17 cellular contexts compared by ENCODE assay signal in genomic region chr2:138298900-138299299, GRCh38.
DNase-seq lines count a peak whose midpoint lies in the region; ATAC-seq and TF ChIP-seq lines count a peak whose summit lies in the region.
"Had no signal": no experiment of that assay in that cellular context is flagged by ENCODE, and none has a peak within 500 bp of the region (broad histone marks: within the 10 kb centered on the region; RNA-seq: fewer than 3 reads in every experiment).

No MANE protein-coding gene starts in this region.

- DNase-seq in heart left ventricle (no peak), T-helper 1 cell (no peak), kidney tubule cell (ENCODE audit: low spot score) (no peak)
- DNase-seq: activated CD8-positive, alpha-beta memory T cell treated with anti-CD3 and anti-CD28 coated beads, Interleukin-2, amount 50 U/mL, for 4 hours; CD8-positive, alpha-beta T cell; GF-D8; NCI-H187 treated with DMSO at 0.1 percent for 48 hours; stimulated activated CD4-positive, alpha-beta T cell treated with anti-CD3 and anti-CD28 coated beads, Interleukin-2, amount 100 ng/mL, for 24 hours; WERI-Rb-1 had no signal

- no peaks in the 10 kb centered on the region for H3K36me3 ChIP-seq in heart left ventricle
- H3K36me3 ChIP-seq: HAP-1, WERI-Rb-1 had no signal

- 92 to 98% (median 94%) methylated on average over 3 of the region's 3 CpGs for WGBS in heart left ventricle, 4 donors

- H3K4me1 ChIP-seq in heart left ventricle = no peaks in the 10 kb centered on the region

- no peak for TF ChIP-seq CTCF in heart left ventricle (IDR thresholded peaks at IDR 0.05)

- H3K4me3 ChIP-seq in heart left ventricle = no peak overlapping the region
- H3K4me3 ChIP-seq: HAP-1 had no signal

- no peaks in the 10 kb centered on the region for H3K27me3 Mint-ChIP-seq in stimulated activated memory B cell treated with anti-CD40 and anti-IgM and Interleukin-4, amounts not matched to agents 10 μg/mL and 1 μg/mL and 100 μg/mL, for 72 hours
- H3K27me3 Mint-ChIP-seq: progenitor cell of endocrine pancreas; stimulated activated naive CD8-positive, alpha-beta T cell treated with anti-CD3 and anti-CD28 coated beads, Interleukin-15, Interleukin-2, amounts not matched to agents 100 ng/mL and 50 ng/mL, for 24 hours had no signal

- H3K9me3 ChIP-seq in heart left ventricle = no peaks in the 10 kb centered on the region
- H3K9me3 ChIP-seq: HAP-1 had no signal

- peak; percentile 80 for ATAC-seq in GM18907 (IDR thresholded peaks at IDR 0.05; ENCODE audit: unreplicated experiment)
- peak; percentile 64 for ATAC-seq in GM21619 (IDR thresholded peaks at IDR 0.05; ENCODE audit: unreplicated experiment)
- peak; percentile 75 for ATAC-seq in HG03064 (IDR thresholded peaks at IDR 0.05; ENCODE audit: low read depth, unreplicated experiment)
- ATAC-seq in stimulated activated memory B cell treated with anti-CD40 and anti-IgM and Interleukin-4, amounts not matched to agents 10 μg/mL and 1 μg/mL and 100 μg/mL, for 72 hours = no peak
- ATAC-seq in heart left ventricle = no peak
- ATAC-seq: CD8-positive, alpha-beta T cell had no signal

- intact Hi-C loops in heart left ventricle (cut with DNase I) = no loop called here

- peaks cover 15% of the 10 kb centered on the region for H3K4me1 Mint-ChIP-seq in stimulated activated memory B cell treated with anti-CD40 and anti-IgM and Interleukin-4, amounts not matched to agents 10 μg/mL and 1 μg/mL and 100 μg/mL, for 72 hours

- no peaks in the 10 kb centered on the region for H3K9me3 Mint-ChIP-seq in stimulated activated memory B cell treated with anti-CD40 and anti-IgM and Interleukin-4, amounts not matched to agents 10 μg/mL and 1 μg/mL and 100 μg/mL, for 72 hours
- H3K9me3 Mint-ChIP-seq: CD8-positive, alpha-beta T cell had no signal

- no peak for TF ChIP-seq POLR2A in heart left ventricle (IDR thresholded peaks at IDR 0.05)

- no peaks in the 10 kb centered on the region for H3K27me3 ChIP-seq in heart left ventricle

- no peaks in the 10 kb centered on the region for H3K36me3 Mint-ChIP-seq in stimulated activated memory B cell treated with anti-CD40 and anti-IgM and Interleukin-4, amounts not matched to agents 10 μg/mL and 1 μg/mL and 100 μg/mL, for 72 hours
- H3K36me3 Mint-ChIP-seq: CD8-positive, alpha-beta T cell had no signal

- H3K4me3 Mint-ChIP-seq in stimulated activated memory B cell treated with anti-CD40 and anti-IgM and Interleukin-4, amounts not matched to agents 10 μg/mL and 1 μg/mL and 100 μg/mL, for 72 hours = no peak overlapping the region
- H3K4me3 Mint-ChIP-seq: CD8-positive, alpha-beta T cell; stimulated activated naive CD8-positive, alpha-beta T cell treated with anti-CD3 and anti-CD28 coated beads, Interleukin-15, Interleukin-2, amounts not matched to agents 100 ng/mL and 50 ng/mL, for 24 hours had no signal

- no peak overlapping the region for H3K27ac ChIP-seq in heart left ventricle
- H3K27ac ChIP-seq: KMS-11, WERI-Rb-1 had no signal

- peak overlapping the region; percentile 40 for H3K27ac Mint-ChIP-seq in stimulated activated memory B cell treated with anti-CD40 and anti-IgM and Interleukin-4, amounts not matched to agents 10 μg/mL and 1 μg/mL and 100 μg/mL, for 72 hours
- H3K27ac Mint-ChIP-seq: CD8-positive, alpha-beta T cell; progenitor cell of endocrine pancreas; stimulated activated naive CD8-positive, alpha-beta T cell treated with anti-CD3 and anti-CD28 coated beads, Interleukin-15, Interleukin-2, amounts not matched to agents 100 ng/mL and 50 ng/mL, for 24 hours had no signal

Comparison
In these comparisons a context has a peak if more than half of its experiments do, and no peak if none do; other contexts are left out.
1. ATAC-seq: peak in GM18907 (single experiment), GM21619 (single experiment) and HG03064 (single experiment); none in stimulated activated memory B cell treated with anti-CD40 and anti-IgM and Interleukin-4, amounts not matched to agents 10 μg/mL and 1 μg/mL and 100 μg/mL, for 72 hours (single experiment) and heart left ventricle (0 of 4).